35 cellular contexts compared by ENCODE assay signal in genomic region chrX:154470434-154470833, GRCh38.
"Had no signal": no experiment of that assay in that cellular context is flagged by ENCODE, and none has a peak within 500 bp of the region (broad histone marks: within the 10 kb centered on the region; RNA-seq: fewer than 3 reads in every experiment).

No MANE protein-coding gene starts in this region.

- H3K9me3 ChIP-seq: MG63 had no signal

- H3K4me3 ChIP-seq: MG63 had no signal

- H3K27ac ChIP-seq: KMS-11 had no signal

- H3K36me3 ChIP-seq: MG63 had no signal

- DNase-seq: Karpas-422, Kasumi-1, KBM-7, KG1, MG63, MM.1S, MV-4-11, NCI-H1048, NCI-H1092, NCI-H1092 treated with DMSO at 0.1 percent for 48 hours, NCI-H1105, NCI-H1105 treated with DMSO at 0.1 percent for 48 hours, NCI-H1417, NCI-H1417 treated with DMSO at 0.1 percent for 48 hours, NCI-H1436, NCI-H1436 treated with DMSO at 0.1 percent for 48 hours, NCI-H146, NCI-H1694, NCI-H1694 treated with DMSO at 0.1 percent for 48 hours, NCI-H187, NCI-H187 treated with DMSO at 0.1 percent for 48 hours, NCI-H1930, NCI-H2029, NCI-H2029 treated with DMSO at 0.1 percent for 48 hours, NCI-H2081, NCI-H2081 treated with DMSO at 0.1 percent for 48 hours, NCI-H2107, NCI-H2171, NCI-H2171 treated with DMSO at 0.1 percent for 48 hours, NCI-H2227 treated with DMSO at 0.1 percent for 48 hours, NCI-H226, NCI-H345, NCI-H446, NCI-H446 treated with DMSO at 0.1 percent for 48 hours had no signal

- H3K27me3 ChIP-seq: MG63 had no signal
